ENCODE assay signal across 8 cellular contexts in the genomic region with DNA sequence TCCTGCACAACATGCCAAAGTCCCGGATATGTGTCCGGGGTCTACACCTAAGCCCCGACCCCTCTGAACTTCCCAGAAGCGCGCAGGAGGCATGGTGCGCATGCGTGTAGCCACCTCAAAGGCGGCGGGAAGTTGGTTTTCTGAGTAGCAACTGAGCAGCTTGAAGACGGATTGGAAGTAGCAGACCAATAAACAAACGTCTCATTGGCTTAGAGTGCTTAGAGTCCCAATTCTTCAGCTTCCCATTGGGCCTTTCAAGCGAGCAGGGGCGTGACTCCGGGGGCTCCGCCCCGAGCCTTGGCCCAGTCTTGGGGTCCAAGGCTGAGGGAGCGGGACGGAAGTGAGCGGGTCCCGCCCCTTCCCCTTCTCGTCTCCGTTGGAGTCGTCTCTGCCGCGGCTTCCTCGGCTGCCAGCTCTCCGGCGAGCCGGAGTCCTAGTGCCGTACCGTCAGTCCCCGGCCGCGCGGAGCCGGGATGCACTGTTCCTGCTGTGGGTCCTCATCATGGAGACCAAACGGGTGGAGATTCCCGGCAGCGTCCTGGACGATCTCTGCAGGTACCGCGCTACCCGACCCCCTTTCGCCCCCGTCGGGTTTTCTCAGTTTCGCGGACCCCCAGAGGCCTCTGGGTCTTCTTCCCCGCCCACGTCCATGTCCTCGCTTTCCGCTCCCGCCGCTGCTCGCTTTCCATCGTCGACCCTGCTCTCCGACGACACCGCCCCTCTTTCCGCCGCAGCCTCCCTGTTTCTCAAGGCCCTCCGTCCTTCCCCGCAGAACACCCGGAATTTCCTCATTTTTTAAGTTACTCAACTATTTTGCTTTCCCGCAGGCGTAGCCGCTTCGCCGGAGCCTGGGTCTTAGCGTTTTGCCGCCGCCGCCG. TPM values are rescaled to one million over a fixed set of nuclear protein-coding genes. Genes with fewer than 3 reads are reported as not detected.
DNase-seq lines count a peak whose midpoint lies in the region; ATAC-seq lines count a peak whose summit lies in the region.

Gene DCP2, plus strand, starts transcription at position 367 of the 878 bp plus-strand sequence. Its CDS starts 136 bp downstream, at position 503.

- peak; percentile 96 for ATAC-seq in GM21529 (IDR thresholded peaks at IDR 0.05; ENCODE audit: unreplicated experiment)

- peak; percentile 99 for DNase-seq in DMS 273 treated with DMSO at 0.1 percent for 48 hours (lab: John Stamatoyannopoulos, UW)
- DNase-seq in OCI-M2 (lab: John Stamatoyannopoulos, UW; ENCODE audit: unreplicated experiment): peak; percentile 89
- DNase-seq in activated T-cell treated with anti-CD3 and anti-CD28 coated beads for 4 hours: peak; percentile 88
- DNase-seq in epidermal melanocyte (ENCODE audit: insufficient read length, low spot score): peak; percentile 97
- peak; percentile 96 for DNase-seq in middle frontal gyrus (ENCODE audit: extremely low spot score, low spot score)
- DNase-seq in stimulated activated CD8-positive, alpha-beta memory T cell treated with anti-CD3 and anti-CD28 coated beads, Interleukin-2, amount 100 ng/mL, for 48 hours (ENCODE audit: low read depth in 2 of 2): peak; percentile 90 to 91

- H3K4me1 Mint-ChIP-seq in IgD-negative memory B cell: peaks cover 24 to 51% (median 37%) of the 10 kb centered on the region in 3 donors

- no peaks in the 10 kb centered on the region for H3K9me3 Mint-ChIP-seq in IgD-negative memory B cell

- peaks cover 4% of the 10 kb centered on the region for H3K36me3 Mint-ChIP-seq in IgD-negative memory B cell

- H3K27ac Mint-ChIP-seq in IgD-negative memory B cell: peak within 1 kb of the TSS; percentile 89 to 96 (median 95)

- no peaks in the 10 kb centered on the region for H3K27me3 Mint-ChIP-seq in IgD-negative memory B cell

- peak within 1 kb of the TSS; percentile 96 to 100 (median 98) for H3K4me3 Mint-ChIP-seq in IgD-negative memory B cell

RNA-seq across cellular contexts. Expression of gene DCP2, which starts in this region (rescaled TPM):
- 73.7 TPM for polyA plus RNA-seq in IgD-negative memory B cell

Comparison
In these comparisons a context has a peak if more than half of its experiments do, and no peak if none do; other contexts are left out.
1. Peak in every context shown above with its lines: DNase-seq and ATAC-seq.